In genomic region chr15:53193149-53193548, GRCh38 we compare ENCODE assay signal across 2 cellular contexts.
TF ChIP-seq lines count a peak whose summit lies in the region.

No MANE protein-coding gene starts in this region.

TF ChIP-seq in SK-N-SH, 30 proteins besides CTCF, POLR2A, EP300 and RAD21 (continued from another document):
- no peak for TF ChIP-seq NFIC (IDR thresholded peaks at IDR 0.05; ENCODE audit: borderline replicate concordance)

TF ChIP-seq in SK-N-SH treated with all-trans-retinoic acid at 6 μM for 48 hours, 23 proteins besides CTCF, POLR2A, EP300 and RAD21 (continued from another document):
- TF ChIP-seq, protein P1, sequence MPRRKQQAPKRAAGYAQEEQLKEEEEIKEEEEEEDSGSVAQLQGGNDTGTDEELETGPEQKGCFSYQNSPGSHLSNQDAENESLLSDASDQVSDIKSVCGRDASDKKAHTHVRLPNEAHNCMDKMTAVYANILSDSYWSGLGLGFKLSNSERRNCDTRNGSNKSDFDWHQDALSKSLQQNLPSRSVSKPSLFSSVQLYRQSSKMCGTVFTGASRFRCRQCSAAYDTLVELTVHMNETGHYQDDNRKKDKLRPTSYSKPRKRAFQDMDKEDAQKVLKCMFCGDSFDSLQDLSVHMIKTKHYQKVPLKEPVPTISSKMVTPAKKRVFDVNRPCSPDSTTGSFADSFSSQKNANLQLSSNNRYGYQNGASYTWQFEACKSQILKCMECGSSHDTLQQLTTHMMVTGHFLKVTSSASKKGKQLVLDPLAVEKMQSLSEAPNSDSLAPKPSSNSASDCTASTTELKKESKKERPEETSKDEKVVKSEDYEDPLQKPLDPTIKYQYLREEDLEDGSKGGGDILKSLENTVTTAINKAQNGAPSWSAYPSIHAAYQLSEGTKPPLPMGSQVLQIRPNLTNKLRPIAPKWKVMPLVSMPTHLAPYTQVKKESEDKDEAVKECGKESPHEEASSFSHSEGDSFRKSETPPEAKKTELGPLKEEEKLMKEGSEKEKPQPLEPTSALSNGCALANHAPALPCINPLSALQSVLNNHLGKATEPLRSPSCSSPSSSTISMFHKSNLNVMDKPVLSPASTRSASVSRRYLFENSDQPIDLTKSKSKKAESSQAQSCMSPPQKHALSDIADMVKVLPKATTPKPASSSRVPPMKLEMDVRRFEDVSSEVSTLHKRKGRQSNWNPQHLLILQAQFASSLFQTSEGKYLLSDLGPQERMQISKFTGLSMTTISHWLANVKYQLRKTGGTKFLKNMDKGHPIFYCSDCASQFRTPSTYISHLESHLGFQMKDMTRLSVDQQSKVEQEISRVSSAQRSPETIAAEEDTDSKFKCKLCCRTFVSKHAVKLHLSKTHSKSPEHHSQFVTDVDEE (CRISPR knock-in tag; IDR thresholded peaks at IDR 0.05), result no peak
- TF ChIP-seq ZNF70 (CRISPR knock-in tag; IDR thresholded peaks at IDR 0.05) (no peak), TOX (CRISPR knock-in tag; IDR thresholded peaks at IDR 0.05; ENCODE audit: borderline replicate concordance) (no peak), GLIS3 (CRISPR knock-in tag; IDR thresholded peaks at IDR 0.05) (no peak)
